8 cellular contexts compared by ENCODE assay signal in genomic region chr3:172461530-172462138, GRCh38. TPM values are rescaled to one million over a fixed set of nuclear protein-coding genes. Genes with fewer than 3 reads are reported as not detected.
DNase-seq lines count a peak whose midpoint lies in the region; ATAC-seq and TF ChIP-seq lines count a peak whose summit lies in the region.

No MANE protein-coding gene starts in this region.

- TF ChIP-seq CTCF in GM20000 (IDR thresholded peaks at IDR 0.05; ENCODE audit: extremely low read depth, missing control alignments) (peak; percentile 85), astrocyte of the cerebellum (IDR thresholded peaks at IDR 0.05; ENCODE audit: low read depth, low read length, missing control alignments) (peak; percentile 85), left lung (IDR thresholded peaks at IDR 0.05) (peak; percentile 88 to 93), ovary (IDR thresholded peaks at IDR 0.05) (peak in 1 of 3 donors; percentile 40)

- peaks cover 0 to 5% (median 0%) of the 10 kb centered on the region in 4 donors for H3K4me1 Mint-ChIP-seq in CD4-positive, CD25-positive, alpha-beta regulatory T cell

- H3K36me3 Mint-ChIP-seq in CD4-positive, CD25-positive, alpha-beta regulatory T cell, result no peaks in the 10 kb centered on the region

- peak in 2 of 3 donors; percentile 18 to 52 for DNase-seq in CD4-positive, CD25-positive, alpha-beta regulatory T cell
- DNase-seq in GM20000 (ENCODE audit: low spot score) (peak; percentile 57), NCI-H1694 treated with DMSO at 0.1 percent for 48 hours (lab: John Stamatoyannopoulos, UW) (peak; percentile 43), astrocyte of the cerebellum (ENCODE audit: low read depth) (no peak), left lung (no peak), ovary (no peak)

- in situ Hi-C loops in astrocyte of the cerebellum (cut with HindIII; ENCODE audit: low sequenced_read_pairs), result no loop called here

- H3K4me1 ChIP-seq in CD4-positive, CD25-positive, alpha-beta regulatory T cell (ENCODE audit: control insufficient read depth, insufficient read depth, low read length, poor library complexity, severe bottlenecking), result no peaks in the 10 kb centered on the region
- no peaks in the 10 kb centered on the region for H3K4me1 ChIP-seq in left lung
- no peaks in the 10 kb centered on the region for H3K4me1 ChIP-seq in ovary (ENCODE audit: insufficient read depth)

- intact Hi-C loops in left lung (cut with DNase I) (no loop called here), ovary (cut with DNase I) (no loop called here)

- H3K27me3 Mint-ChIP-seq in CD4-positive, CD25-positive, alpha-beta regulatory T cell, result peaks cover 33% of the 10 kb centered on the region

- no peaks in the 10 kb centered on the region for H3K36me3 ChIP-seq in CD4-positive, CD25-positive, alpha-beta regulatory T cell (ENCODE audit: control insufficient read depth, insufficient read depth, low read length)
- H3K36me3 ChIP-seq in left lung, result no peaks in the 10 kb centered on the region
- no peaks in the 10 kb centered on the region for H3K36me3 ChIP-seq in ovary

- H3K27ac ChIP-seq in CD4-positive, CD25-positive, alpha-beta regulatory T cell (ENCODE audit: insufficient read depth, low read length, poor library complexity, severe bottlenecking), result no peak overlapping the region
- H3K27ac ChIP-seq in left lung, result no peak overlapping the region
- H3K27ac ChIP-seq in ovary, result no peak overlapping the region

- peaks cover 0 to under 1% (median 0%) of the 10 kb centered on the region in 7 donors for H3K9me3 Mint-ChIP-seq in CD4-positive, CD25-positive, alpha-beta regulatory T cell

- no peak overlapping the region for H3K4me3 Mint-ChIP-seq in CD4-positive, CD25-positive, alpha-beta regulatory T cell

- TF ChIP-seq EP300 in ovary (IDR thresholded peaks at IDR 0.05), result no peak

- ATAC-seq in CD4-positive, CD25-positive, alpha-beta regulatory T cell (ENCODE audit: low read depth in 2 of 2), result peak; percentile 50 to 53
- ATAC-seq in left lung, result peak; percentile 85
- ATAC-seq in GM21825 (IDR thresholded peaks at IDR 0.05; ENCODE audit: unreplicated experiment), result no peak
- ATAC-seq in GM18502 (IDR thresholded peaks at IDR 0.05; ENCODE audit: poor library complexity, unreplicated experiment), result no peak

- WGBS in ovary, 3 donors, result 44 to 54% (median 47%) methylated on average over 5 of the region's 5 CpGs

- no peak for TF ChIP-seq POLR2A in ovary (IDR thresholded peaks at IDR 0.05)

- no peak overlapping the region for H3K4me3 ChIP-seq in CD4-positive, CD25-positive, alpha-beta regulatory T cell (ENCODE audit: low read depth, low read length)
- H3K4me3 ChIP-seq in astrocyte of the cerebellum (ENCODE audit: low read depth, low read length) (no peak overlapping the region), left lung (no peak overlapping the region), ovary (no peak overlapping the region)

- H3K9me3 ChIP-seq in CD4-positive, CD25-positive, alpha-beta regulatory T cell (ENCODE audit: control insufficient read depth in 2 of 2, low read length in 2 of 2), result no peaks in the 10 kb centered on the region
- H3K9me3 ChIP-seq in left lung, result no peaks in the 10 kb centered on the region
- H3K9me3 ChIP-seq in ovary, result no peaks in the 10 kb centered on the region

- peaks cover 9% of the 10 kb centered on the region for H3K27me3 ChIP-seq in CD4-positive, CD25-positive, alpha-beta regulatory T cell (ENCODE audit: control insufficient read depth, insufficient read depth, low read length)
- H3K27me3 ChIP-seq in left lung (no peaks in the 10 kb centered on the region), ovary (no peaks in the 10 kb centered on the region)

- H3K27ac Mint-ChIP-seq in CD4-positive, CD25-positive, alpha-beta regulatory T cell, result no peak overlapping the region

RNA-seq across cellular contexts. Expression of gene GHSR, which starts 13.4 kb away (rescaled TPM):
- total RNA-seq in CD4-positive, CD25-positive, alpha-beta regulatory T cell, result not detected
- polyA plus RNA-seq in CD4-positive, CD25-positive, alpha-beta regulatory T cell, result not detected
- total RNA-seq in left lung, result not detected
- not detected for total RNA-seq in ovary
- not detected for polyA plus RNA-seq in ovary

Comparison
In these comparisons a context has a peak if more than half of its experiments do, and no peak if none do; other contexts are left out.
1. ATAC-seq: peak in CD4-positive, CD25-positive, alpha-beta regulatory T cell (2 of 2) and left lung (single experiment); none in GM21825 (single experiment) and GM18502 (single experiment).
2. DNase-seq: peak in CD4-positive, CD25-positive, alpha-beta regulatory T cell (2 of 3), GM20000 (single experiment) and NCI-H1694 treated with DMSO at 0.1 percent for 48 hours (single experiment); none in astrocyte of the cerebellum (single experiment), left lung (0 of 2) and ovary (0 of 5).